In the genomic region with DNA sequence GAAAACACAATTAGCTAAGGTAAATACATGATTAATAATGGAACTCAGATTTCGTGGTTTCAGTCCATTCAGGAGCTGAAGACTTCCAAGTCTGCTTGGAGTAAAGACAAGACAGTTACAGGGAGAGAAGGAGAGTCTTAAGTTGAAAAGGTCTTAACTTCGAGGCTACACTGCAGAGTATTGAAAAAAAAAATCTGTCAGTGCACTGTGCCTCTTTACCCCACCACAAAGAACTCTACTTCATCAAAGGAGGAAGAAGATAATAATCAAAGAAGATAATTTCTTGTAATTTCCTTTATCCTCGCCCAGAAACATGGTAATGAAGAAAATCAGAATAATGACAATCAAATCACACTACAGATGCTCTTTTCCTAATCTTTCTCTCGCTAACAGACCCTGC, we compare ENCODE assay signal across 33 cellular contexts.
"Had no signal": no experiment of that assay in that cellular context is flagged by ENCODE, and none has a peak within 500 bp of the region (broad histone marks: within the 10 kb centered on the region; RNA-seq: fewer than 3 reads in every experiment).

No MANE protein-coding gene starts in this region.

- H3K4me3 Mint-ChIP-seq: activated CD4-positive, alpha-beta memory T cell treated with anti-CD3 and anti-CD28 coated beads, Interleukin-2, amount 10 ng/mL, durations not matched to agents 7 days and 5 days; activated CD4-positive, alpha-beta T cell treated with anti-CD3 and anti-CD28 coated beads for 36 hours; activated CD4-positive, alpha-beta T cell treated with anti-CD3 and anti-CD28 coated beads, Interleukin-2, amount 10 ng/mL, durations not matched to agents 7 days and 5 days; activated naive CD8-positive, alpha-beta T cell; activated T-cell treated with anti-CD3 and anti-CD28 coated beads, Interleukin-2, amount 50 U/mL, for 24 hours; activated T-cell treated with anti-CD3 and anti-CD28 coated beads, Interleukin-2, amount 50 U/mL, for 72 hours; dendritic cell treated with granulocyte-macrophage colony-stimulating factor and Interleukin-4, amounts not matched to agents 40 ng/mL and 50 ng/mL, for 4 days; endodermal cell; T-cell; T-helper 1 cell treated with Interleukin-12 subunit alpha and Interleukin-12 subunit beta and Interleukin-4 antibody, amounts not matched to agents 30 μg/mL and 1 μg/mL, for 36 hours; T-helper 2 cell treated with Interferon-gamma antibody and Interleukin-4, amounts not matched to agents 5 μg/mL and 100 μg/mL, for 36 hours had no signal

- H3K27me3 Mint-ChIP-seq: activated CD4-positive, alpha-beta memory T cell treated with anti-CD3 and anti-CD28 coated beads, Interleukin-2, amount 10 ng/mL, durations not matched to agents 7 days and 5 days; activated CD4-positive, alpha-beta T cell treated with anti-CD3 and anti-CD28 coated beads for 36 hours; activated CD4-positive, alpha-beta T cell treated with anti-CD3 and anti-CD28 coated beads, Interleukin-2, amount 10 ng/mL, durations not matched to agents 7 days and 5 days; activated naive CD8-positive, alpha-beta T cell; activated T-cell treated with anti-CD3 and anti-CD28 coated beads, Interleukin-2, amount 50 U/mL, for 24 hours; dendritic cell treated with granulocyte-macrophage colony-stimulating factor and Interleukin-4, amounts not matched to agents 40 ng/mL and 50 ng/mL, for 4 days; T-cell had no signal

- H3K9me3 Mint-ChIP-seq: activated CD4-positive, alpha-beta memory T cell treated with anti-CD3 and anti-CD28 coated beads, Interleukin-2, amount 10 ng/mL, durations not matched to agents 7 days and 5 days; activated CD4-positive, alpha-beta T cell treated with anti-CD3 and anti-CD28 coated beads, Interleukin-2, amount 10 ng/mL, durations not matched to agents 7 days and 5 days; activated T-cell treated with anti-CD3 and anti-CD28 coated beads, Interleukin-2, amount 50 U/mL, for 24 hours; activated T-cell treated with anti-CD3 and anti-CD28 coated beads, Interleukin-2, amount 50 U/mL, for 72 hours; dendritic cell treated with granulocyte-macrophage colony-stimulating factor and Interleukin-4, amounts not matched to agents 40 ng/mL and 50 ng/mL, for 4 days; endodermal cell; T-cell; T-helper 1 cell treated with Interleukin-12 subunit alpha and Interleukin-12 subunit beta and Interleukin-4 antibody, amounts not matched to agents 30 μg/mL and 1 μg/mL, for 36 hours; T-helper 2 cell treated with Interferon-gamma antibody and Interleukin-4, amounts not matched to agents 5 μg/mL and 100 μg/mL, for 36 hours had no signal

- DNase-seq: activated CD4-positive, alpha-beta memory T cell treated with anti-CD3 and anti-CD28 coated beads, Interleukin-2, amount 10 ng/mL, durations not matched to agents 7 days and 5 days; activated CD4-positive, alpha-beta T cell treated with anti-CD3 and anti-CD28 coated beads for 36 hours; activated CD4-positive, alpha-beta T cell treated with anti-CD3 and anti-CD28 coated beads, Interleukin-2, amount 10 ng/mL, durations not matched to agents 7 days and 5 days; activated CD4-positive, alpha-beta T cell treated with anti-CD3 and anti-CD28 coated beads, Interleukin-2, amount 50 U/mL, for 4 hours; activated CD4-positive, CD25-positive, alpha-beta regulatory T cell; activated CD4-positive, CD25-positive, alpha-beta regulatory T cell treated with anti-CD3 and anti-CD28 coated beads, Interleukin-2, amount 50 U/mL, for 72 hours; activated CD8-positive, alpha-beta memory T cell treated with anti-CD3 and anti-CD28 coated beads, Interleukin-2, amount 50 U/mL, for 48 hours; activated effector memory CD4-positive, alpha-beta T cell treated with Interleukin-2 at 50 U/mL for 16 hours; activated gamma-delta T cell treated with Interleukin-2 at 50 U/mL for 16 hours; activated naive CD4-positive, alpha-beta T cell treated with anti-CD3 and anti-CD28 coated beads, Interleukin-2, amount 50 U/mL, for 16 hours; activated naive CD4-positive, alpha-beta T cell treated with Interleukin-2 at 50 U/mL for 16 hours; activated T-cell treated with anti-CD3 and anti-CD28 coated beads for 4 hours; activated T-cell treated with anti-CD3 and anti-CD28 coated beads, Interleukin-2, amount 50 U/mL, for 24 hours; activated T-cell treated with anti-CD3 and anti-CD28 coated beads, Interleukin-2, amount 50 U/mL, for 72 hours; amniotic stem cell; anterior cingulate cortex; body of pancreas; caudate nucleus; cerebellar nuclear complex; colonic mucosa; dorsolateral prefrontal cortex; effector memory CD4-positive, alpha-beta T cell; endodermal cell; erythroblast; esophagus squamous epithelium; foreskin melanocyte; head of caudate nucleus; hippocampal formation; T-cell had no signal

- H3K27me3 ChIP-seq: body of pancreas, colonic mucosa, dorsolateral prefrontal cortex, esophagus squamous epithelium had no signal

- H3K4me1 ChIP-seq: body of pancreas, colonic mucosa had no signal

- H3K4me1 Mint-ChIP-seq: endodermal cell had no signal

- H3K27ac ChIP-seq: body of pancreas, colonic mucosa, dorsolateral prefrontal cortex, esophagus squamous epithelium had no signal

- H3K36me3 ChIP-seq: colonic mucosa had no signal

- ATAC-seq: activated CD4-positive, alpha-beta T cell treated with anti-CD3 and anti-CD28 coated beads for 36 hours; activated T-cell treated with anti-CD3 and anti-CD28 coated beads, Interleukin-2, amount 50 U/mL, for 72 hours; body of pancreas had no signal

- H3K27ac Mint-ChIP-seq: activated CD4-positive, alpha-beta memory T cell treated with anti-CD3 and anti-CD28 coated beads, Interleukin-2, amount 10 ng/mL, durations not matched to agents 7 days and 5 days; activated CD4-positive, alpha-beta T cell treated with anti-CD3 and anti-CD28 coated beads for 36 hours; activated CD4-positive, alpha-beta T cell treated with anti-CD3 and anti-CD28 coated beads, Interleukin-2, amount 10 ng/mL, durations not matched to agents 7 days and 5 days; activated naive CD8-positive, alpha-beta T cell; activated T-cell treated with anti-CD3 and anti-CD28 coated beads, Interleukin-2, amount 50 U/mL, for 24 hours; activated T-cell treated with anti-CD3 and anti-CD28 coated beads, Interleukin-2, amount 50 U/mL, for 72 hours; dendritic cell treated with granulocyte-macrophage colony-stimulating factor and Interleukin-4, amounts not matched to agents 40 ng/mL and 50 ng/mL, for 4 days; endodermal cell; T-helper 1 cell treated with Interleukin-12 subunit alpha and Interleukin-12 subunit beta and Interleukin-4 antibody, amounts not matched to agents 30 μg/mL and 1 μg/mL, for 36 hours; T-helper 2 cell treated with Interferon-gamma antibody and Interleukin-4, amounts not matched to agents 5 μg/mL and 100 μg/mL, for 36 hours had no signal

- H3K9me3 ChIP-seq: body of pancreas, colonic mucosa, esophagus squamous epithelium had no signal

- H3K4me3 ChIP-seq: body of pancreas, colonic mucosa, dorsolateral prefrontal cortex, esophagus squamous epithelium had no signal
